Comparison of ENCODE assay signal across 17 cellular contexts in the genomic region with DNA sequence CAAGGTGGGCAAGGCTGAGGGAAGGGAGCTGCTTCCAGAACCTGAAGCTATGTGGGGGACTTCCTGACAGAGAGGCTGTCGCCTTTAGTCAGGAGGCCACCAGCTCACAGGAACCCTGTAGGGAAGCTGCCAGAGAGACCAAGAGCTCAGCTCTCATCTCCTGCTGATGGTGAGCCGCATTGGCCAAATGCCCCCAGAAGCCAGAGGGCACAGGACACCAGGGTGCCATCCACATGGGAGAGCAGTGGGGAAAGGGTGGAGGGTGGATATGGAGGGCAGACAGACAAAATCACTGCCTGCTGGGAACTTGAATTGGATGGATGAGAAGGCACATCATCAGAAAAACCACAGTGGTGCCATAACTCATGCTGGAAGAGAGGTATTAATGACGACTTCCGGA. TPM values are rescaled to one million over a fixed set of nuclear protein-coding genes. Genes with fewer than 3 reads are reported as not detected.
DNase-seq lines count a peak whose midpoint lies in the region; ATAC-seq lines count a peak whose summit lies in the region.
"Had no signal": no experiment of that assay in that cellular context is flagged by ENCODE, and none has a peak within 500 bp of the region (broad histone marks: within the 10 kb centered on the region; RNA-seq: fewer than 3 reads in every experiment).

No MANE protein-coding gene starts in this region.

- no peak for DNase-seq in activated naive CD8-positive, alpha-beta T cell treated with anti-CD3 and anti-CD28 coated beads, Interleukin-2, amount 50 U/mL, for 24 hours
- no peak for DNase-seq in activated naive CD8-positive, alpha-beta T cell treated with anti-CD3 and anti-CD28 coated beads for 36 hours
- DNase-seq in T-helper 17 cell (no peak), sciatic nerve (ENCODE audit: low spot score) (peak; percentile 25), SKM-1 treated with dmso at 0.1 percent for 144 hours (lab: John Stamatoyannopoulos, UW; ENCODE audit: unreplicated experiment) (no peak)
- no peak for DNase-seq in naive thymus-derived CD4-positive, alpha-beta T cell
- DNase-seq: AML-193, Caco-2, GDM1, H7 had no signal

- H3K27me3 ChIP-seq in naive thymus-derived CD4-positive, alpha-beta T cell (ENCODE audit: control insufficient read depth in 2 of 2, insufficient read depth in 2 of 2, low read length in 2 of 2), result no peaks in the 10 kb centered on the region

- ATAC-seq in activated naive CD8-positive, alpha-beta T cell treated with anti-CD3 and anti-CD28 coated beads, Interleukin-2, amount 50 U/mL, for 24 hours, result peak; percentile 11
- ATAC-seq in T-helper 17 cell (no peak), sciatic nerve (no peak), HG03378 (IDR thresholded peaks at IDR 0.05; ENCODE audit: unreplicated experiment) (no peak), GM21737 (IDR thresholded peaks at IDR 0.05; ENCODE audit: unreplicated experiment) (no peak)
- peak; percentile 26 for ATAC-seq in naive thymus-derived CD4-positive, alpha-beta T cell
- ATAC-seq: A549, GM23338 had no signal

- CTCF ChIA-PET in naive thymus-derived CD4-positive, alpha-beta T cell (lab: Charles Lee), result no interaction called here

- H3K27ac Mint-ChIP-seq in activated naive CD8-positive, alpha-beta T cell treated with anti-CD3 and anti-CD28 coated beads, Interleukin-2, amount 50 U/mL, for 24 hours, result no peak overlapping the region
- no peak overlapping the region for H3K27ac Mint-ChIP-seq in activated naive CD8-positive, alpha-beta T cell treated with anti-CD3 and anti-CD28 coated beads for 36 hours
- peak overlapping the region; percentile 24 for H3K27ac Mint-ChIP-seq in T-helper 17 cell
- no peak overlapping the region for H3K27ac Mint-ChIP-seq in naive thymus-derived CD4-positive, alpha-beta T cell
- H3K27ac Mint-ChIP-seq: GM23338, IgD-negative memory B cell had no signal

- intact Hi-C loops in naive thymus-derived CD4-positive, alpha-beta T cell (cut with micrococcal nuclease), result no loop called here
- intact Hi-C loops in sciatic nerve (cut with DNase I), result no loop called here

- H3K9me3 ChIP-seq in T-helper 17 cell (ENCODE audit: control insufficient read depth, low read length, poor library complexity, severe bottlenecking), result no peaks in the 10 kb centered on the region
- H3K9me3 ChIP-seq in naive thymus-derived CD4-positive, alpha-beta T cell (ENCODE audit: control insufficient read depth in 2 of 3, low read length in 3 of 3), result no peaks in the 10 kb centered on the region
- H3K9me3 ChIP-seq: A549, Caco-2 had no signal

- H3K4me1 ChIP-seq in naive thymus-derived CD4-positive, alpha-beta T cell (ENCODE audit: control insufficient read depth in 2 of 2, insufficient read depth in 2 of 2, low read length in 2 of 2), result no peaks in the 10 kb centered on the region

- H3K27me3 Mint-ChIP-seq in activated naive CD8-positive, alpha-beta T cell treated with anti-CD3 and anti-CD28 coated beads, Interleukin-2, amount 50 U/mL, for 24 hours, result peaks cover 5% of the 10 kb centered on the region
- peaks cover 3% of the 10 kb centered on the region for H3K27me3 Mint-ChIP-seq in activated naive CD8-positive, alpha-beta T cell treated with anti-CD3 and anti-CD28 coated beads for 36 hours
- H3K27me3 Mint-ChIP-seq in T-helper 17 cell, result peaks cover 44% of the 10 kb centered on the region
- H3K27me3 Mint-ChIP-seq in naive thymus-derived CD4-positive, alpha-beta T cell, result peaks cover 3 to 16% (median 14%) of the 10 kb centered on the region in 5 donors

- H3K4me3 ChIP-seq in naive thymus-derived CD4-positive, alpha-beta T cell (ENCODE audit: low read length), result no peak overlapping the region
- H3K4me3 ChIP-seq: A549, GM23338 had no signal

- no peak overlapping the region for H3K4me3 Mint-ChIP-seq in activated naive CD8-positive, alpha-beta T cell treated with anti-CD3 and anti-CD28 coated beads, Interleukin-2, amount 50 U/mL, for 24 hours
- no peak overlapping the region for H3K4me3 Mint-ChIP-seq in activated naive CD8-positive, alpha-beta T cell treated with anti-CD3 and anti-CD28 coated beads for 36 hours
- H3K4me3 Mint-ChIP-seq in T-helper 17 cell, result no peak overlapping the region
- H3K4me3 Mint-ChIP-seq in naive thymus-derived CD4-positive, alpha-beta T cell, result no peak overlapping the region
- H3K4me3 Mint-ChIP-seq: GM23338, IgD-negative memory B cell had no signal

- no peaks in the 10 kb centered on the region for H3K9me3 Mint-ChIP-seq in activated naive CD8-positive, alpha-beta T cell treated with anti-CD3 and anti-CD28 coated beads, Interleukin-2, amount 50 U/mL, for 24 hours
- H3K9me3 Mint-ChIP-seq in activated naive CD8-positive, alpha-beta T cell treated with anti-CD3 and anti-CD28 coated beads for 36 hours, result no peaks in the 10 kb centered on the region
- no peaks in the 10 kb centered on the region for H3K9me3 Mint-ChIP-seq in naive thymus-derived CD4-positive, alpha-beta T cell

- H3K27ac ChIP-seq in naive thymus-derived CD4-positive, alpha-beta T cell (ENCODE audit: low read depth, low read length), result no peak overlapping the region
- H3K27ac ChIP-seq: 22Rv1 had no signal

- peaks cover 2% of the 10 kb centered on the region for H3K4me1 Mint-ChIP-seq in activated naive CD8-positive, alpha-beta T cell treated with anti-CD3 and anti-CD28 coated beads, Interleukin-2, amount 50 U/mL, for 24 hours
- H3K4me1 Mint-ChIP-seq in activated naive CD8-positive, alpha-beta T cell treated with anti-CD3 and anti-CD28 coated beads for 36 hours, result no peaks in the 10 kb centered on the region
- peaks cover 4% of the 10 kb centered on the region for H3K4me1 Mint-ChIP-seq in T-helper 17 cell
- peaks cover 0 to 11% (median 4%) of the 10 kb centered on the region in 7 donors for H3K4me1 Mint-ChIP-seq in naive thymus-derived CD4-positive, alpha-beta T cell
- H3K4me1 Mint-ChIP-seq: IgD-negative memory B cell had no signal

- no peaks in the 10 kb centered on the region for H3K36me3 ChIP-seq in naive thymus-derived CD4-positive, alpha-beta T cell (ENCODE audit: control insufficient read depth in 2 of 3, insufficient read depth in 3 of 3, low read length in 3 of 3)

- POLR2A ChIA-PET in naive thymus-derived CD4-positive, alpha-beta T cell (lab: Charles Lee), result no interaction called here

- H3K36me3 Mint-ChIP-seq in activated naive CD8-positive, alpha-beta T cell treated with anti-CD3 and anti-CD28 coated beads, Interleukin-2, amount 50 U/mL, for 24 hours (ENCODE audit: low read depth), result no peaks in the 10 kb centered on the region
- H3K36me3 Mint-ChIP-seq in activated naive CD8-positive, alpha-beta T cell treated with anti-CD3 and anti-CD28 coated beads for 36 hours, result no peaks in the 10 kb centered on the region
- H3K36me3 Mint-ChIP-seq in T-helper 17 cell (ENCODE audit: low read depth), result no peaks in the 10 kb centered on the region
- H3K36me3 Mint-ChIP-seq in naive thymus-derived CD4-positive, alpha-beta T cell, result no peaks in the 10 kb centered on the region
- H3K36me3 Mint-ChIP-seq: IgD-negative memory B cell had no signal

RNA-seq across cellular contexts. Expression of gene SERP2, which starts 36.0 kb away (rescaled TPM):
- 1 to 10 TPM; 3.1 TPM for total RNA-seq in activated naive CD8-positive, alpha-beta T cell treated with anti-CD3 and anti-CD28 coated beads for 36 hours
- total RNA-seq in T-helper 17 cell (not detected), sciatic nerve (9.6 TPM)
- under 1 TPM in 2 of 5 experiments, not detected in 3; 0.37 to 0.93 TPM for total RNA-seq in naive thymus-derived CD4-positive, alpha-beta T cell
- under 1 TPM in 1 of 2 donors, not detected in 1; 0.58 TPM for polyA plus RNA-seq in naive thymus-derived CD4-positive, alpha-beta T cell
- total RNA-seq: Caco-2, HepG2 had no signal
- polyA plus RNA-seq: A549, HepG2, IgD-negative memory B cell had no signal

Comparison
In these comparisons a context has a peak if more than half of its experiments do, and no peak if none do; other contexts are left out.
1. ATAC-seq: peak in activated naive CD8-positive, alpha-beta T cell treated with anti-CD3 and anti-CD28 coated beads, Interleukin-2, amount 50 U/mL, for 24 hours (single experiment) and naive thymus-derived CD4-positive, alpha-beta T cell (single experiment); none in T-helper 17 cell (single experiment), sciatic nerve (single experiment), HG03378 (single experiment) and GM21737 (single experiment).